Comparison of ENCODE assay signal across 8 cellular contexts in genomic region chr2:177906041-177906718, GRCh38.
DNase-seq lines count a peak whose midpoint lies in the region; TF ChIP-seq lines count a peak whose summit lies in the region.

No MANE protein-coding gene starts in this region.

- peak overlapping the region; percentile 78 for H2AFZ ChIP-seq in GM23248

- H3K9me2 ChIP-seq in GM23248 (ENCODE audit: insufficient read depth): no peaks in the 10 kb centered on the region

- no peaks in the 10 kb centered on the region for H3K4me1 Mint-ChIP-seq in activated naive CD4-positive, alpha-beta T cell treated with anti-CD3 and anti-CD28 coated beads for 36 hours (ENCODE audit: low read depth)

- peak; percentile 89 for TF ChIP-seq CTCF in GM10266 (IDR thresholded peaks at IDR 0.05; ENCODE audit: control insufficient read depth, insufficient read depth, low read depth, missing control alignments)
- TF ChIP-seq CTCF in left ventricle myocardium inferior (IDR thresholded peaks at IDR 0.05; ENCODE audit: borderline replicate concordance): peak; percentile 73
- peak; percentile 25 to 63 (median 42) for TF ChIP-seq CTCF in sigmoid colon (IDR thresholded peaks at IDR 0.05)

- H3K4me3 ChIP-seq in GM23248 (peak overlapping the region; percentile 49), left ventricle myocardium inferior (no peak overlapping the region), sigmoid colon (no peak overlapping the region)

- no peaks in the 10 kb centered on the region for H3K36me3 Mint-ChIP-seq in activated naive CD4-positive, alpha-beta T cell treated with anti-CD3 and anti-CD28 coated beads for 36 hours (ENCODE audit: low read depth)

- H3K4me1 ChIP-seq in GM23248 (ENCODE audit: insufficient read depth) (no peaks in the 10 kb centered on the region), left ventricle myocardium inferior (peaks cover 22% of the 10 kb centered on the region), sigmoid colon (peaks cover 0 to 11% (median 5%) of the 10 kb centered on the region in 4 donors)

- intact Hi-C loops in activated naive CD4-positive, alpha-beta T cell treated with anti-CD3 and anti-CD28 coated beads for 36 hours (cut with micrococcal nuclease): loop anchor here (5.0 to 10.0 kb wide), 2 partner anchors 134 to 741 kb away; no protein-coding TSS in a partner anchor
- intact Hi-C loops in left ventricle myocardium inferior (cut with micrococcal nuclease) (no loop called here), sigmoid colon (cut with DNase I) (no loop called here)

- H3K27me3 ChIP-seq in GM23248 (replicated peaks; ENCODE audit: insufficient read depth) (no peaks in the 10 kb centered on the region; the same call in 1 of the 2 replicates), left ventricle myocardium inferior (ENCODE audit: low read depth) (no peaks in the 10 kb centered on the region), sigmoid colon (no peaks in the 10 kb centered on the region)

- no peak overlapping the region for H3K4me3 Mint-ChIP-seq in activated naive CD4-positive, alpha-beta T cell treated with anti-CD3 and anti-CD28 coated beads for 36 hours

- H3K9me3 Mint-ChIP-seq in activated naive CD4-positive, alpha-beta T cell treated with anti-CD3 and anti-CD28 coated beads for 36 hours: no peaks in the 10 kb centered on the region

- H3K27ac ChIP-seq in GM23248 (no peak overlapping the region), left ventricle myocardium inferior (replicated peaks) (no peak overlapping the region), sigmoid colon (no peak overlapping the region)

- no peak overlapping the region for H3K27ac Mint-ChIP-seq in activated naive CD4-positive, alpha-beta T cell treated with anti-CD3 and anti-CD28 coated beads for 36 hours

- H3K79me2 ChIP-seq in GM23248 (ENCODE audit: insufficient read depth): no peaks in the 10 kb centered on the region

- 7% methylated on average over 12 of the region's 12 CpGs for WGBS in GM23248 (ENCODE audit: low coverage in 1 of 2, low lambda C conversion rate in 2 of 2, missing lambda C conversion rate in 2 of 2), 2 experiments
- WGBS in sigmoid colon, 2 donors: 17 to 39% methylated on average over 12 of the region's 12 CpGs

- H3K9me3 ChIP-seq in GM23248 (ENCODE audit: low read depth): no peaks in the 10 kb centered on the region
- H3K9me3 ChIP-seq in left ventricle myocardium inferior (replicated peaks): no peaks in the 10 kb centered on the region
- no peaks in the 10 kb centered on the region for H3K9me3 ChIP-seq in sigmoid colon

- TF ChIP-seq EP300 in sigmoid colon (IDR thresholded peaks at IDR 0.05): no peak

- no peak overlapping the region for H3K9ac ChIP-seq in GM23248

- peak overlapping the region; percentile 69 for H3K4me2 ChIP-seq in GM23248 (ENCODE audit: unreplicated experiment)

- no peak for TF ChIP-seq POLR2A in sigmoid colon (IDR thresholded peaks at IDR 0.05)

- H3K36me3 ChIP-seq in GM23248 (ENCODE audit: low read depth) (no peaks in the 10 kb centered on the region), left ventricle myocardium inferior (no peaks in the 10 kb centered on the region), sigmoid colon (no peaks in the 10 kb centered on the region)

- H3K27me3 Mint-ChIP-seq in activated naive CD4-positive, alpha-beta T cell treated with anti-CD3 and anti-CD28 coated beads for 36 hours (ENCODE audit: low read depth): peaks cover 2% of the 10 kb centered on the region

- in situ Hi-C loops in GM23248 (cut with MboI): no loop called here

- DNase-seq in GM10266 (ENCODE audit: extremely low spot score) (peak; percentile 42), GM23248 (peak; percentile 59), KG1 (lab: John Stamatoyannopoulos, UW) (peak; percentile 49), RKO (ENCODE audit: low spot score) (peak; percentile 22), left ventricle myocardium inferior (no peak), sigmoid colon (no peak), amniotic stem cell (lab: John Stamatoyannopoulos, UW) (no peak)
- DNase-seq in activated naive CD4-positive, alpha-beta T cell treated with anti-CD3 and anti-CD28 coated beads for 36 hours: peak; percentile 80

- CTCF ChIA-PET in activated naive CD4-positive, alpha-beta T cell treated with anti-CD3 and anti-CD28 coated beads for 36 hours (lab: Charles Lee): interaction anchor here (1.0 kb wide), 1 partner anchor 10 kb away, joined by 4 read pairs; no protein-coding TSS in a partner anchor

- no peaks in the 10 kb centered on the region for H4K20me1 ChIP-seq in GM23248 (ENCODE audit: insufficient read depth)

- H3F3A ChIP-seq in GM23248 (ENCODE audit: insufficient read depth): no peaks in the 10 kb centered on the region

Comparison
In these comparisons a context has a peak if more than half of its experiments do, and no peak if none do; other contexts are left out.
1. DNase-seq: peak in GM10266 (single experiment), GM23248 (single experiment), KG1 (single experiment), RKO (single experiment) and activated naive CD4-positive, alpha-beta T cell treated with anti-CD3 and anti-CD28 coated beads for 36 hours (single experiment); none in left ventricle myocardium inferior (single experiment), sigmoid colon (single experiment) and amniotic stem cell (single experiment).
2. Peak in every context shown above with its lines, with median percentiles within 50 percentile points of each other: CTCF ChIP-seq.